In the genomic region with DNA sequence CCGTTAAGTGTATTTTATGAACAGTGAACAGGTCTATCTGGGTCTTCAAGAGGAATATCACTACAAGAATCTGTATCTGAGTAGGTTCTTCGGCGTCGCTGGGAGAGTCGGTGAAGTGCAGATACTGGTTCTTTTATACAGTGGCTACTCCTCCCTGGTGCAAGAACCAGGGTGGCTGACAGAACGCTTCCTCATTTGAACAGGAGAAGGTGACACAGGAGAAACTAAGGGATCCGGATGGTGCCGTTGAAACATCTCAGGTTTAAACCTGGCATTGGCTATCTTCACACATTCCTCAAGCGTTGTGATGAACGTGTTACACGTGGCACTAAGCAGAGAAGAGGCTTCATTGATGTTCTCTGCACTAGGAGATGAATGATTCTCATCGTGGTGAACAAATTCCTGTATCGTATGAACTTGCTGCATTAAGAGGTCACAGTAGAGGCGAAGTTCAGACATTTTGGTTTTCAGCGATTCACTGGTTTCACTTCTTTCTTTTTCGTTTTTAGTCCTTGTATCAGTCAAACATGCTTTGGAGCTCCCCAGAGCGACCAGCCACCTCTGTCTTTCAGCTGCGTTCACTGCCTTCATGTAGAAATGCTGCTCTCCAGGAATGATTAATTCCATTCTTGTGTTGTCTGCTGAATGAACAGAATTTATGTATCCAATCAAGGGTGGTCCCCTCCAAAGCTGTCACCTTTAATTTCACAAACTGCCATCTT, we compare ENCODE assay signal across 9 cellular contexts. TPM values are rescaled to one million over a fixed set of nuclear protein-coding genes. Genes with fewer than 3 reads are reported as not detected.
DNase-seq lines count a peak whose midpoint lies in the region; ATAC-seq and TF ChIP-seq lines count a peak whose summit lies in the region.
"Not testable (repeated sequence)": the region's sequence is repeated elsewhere in the genome, so short reads cannot be mapped to it uniquely, and the experiment has no call there.
"Had no signal": no experiment of that assay in that cellular context is flagged by ENCODE, and none has a peak within 500 bp of the region (broad histone marks: within the 10 kb centered on the region; RNA-seq: fewer than 3 reads in every experiment).

No MANE protein-coding gene starts in this region.

- H3K9me2 ChIP-seq in SU-DHL-6 (replicated peaks; ENCODE audit: insufficient read depth, low read length), result not testable (repeated sequence)

- peak; percentile 49 for ATAC-seq in HG02610 (IDR thresholded peaks at IDR 0.05; ENCODE audit: unreplicated experiment)

- not testable (repeated sequence) for H3K27ac Mint-ChIP-seq in glutamatergic neuron (ENCODE audit: unreplicated experiment)

- in situ Hi-C loops in KBM-7 (cut with MboI; ENCODE audit: low pct_unique_long_range_greater_than_20kb, low sequenced_read_pairs), result not testable (repeated sequence)

- peak; percentile 55 for DNase-seq in KBM-7
- peak; percentile 33 for DNase-seq in activated naive CD4-positive, alpha-beta T cell treated with anti-CD3 and anti-CD28 coated beads, Interleukin-2, amount 50 U/mL, for 16 hours
- DNase-seq in glutamatergic neuron, result not testable (repeated sequence)

- H3K79me2 ChIP-seq in SU-DHL-6 (ENCODE audit: insufficient read depth, low read length); parathyroid adenoma: not testable (repeated sequence)

- H3K36me3 ChIP-seq in SU-DHL-6 (ENCODE audit: low read length); parathyroid adenoma (ENCODE audit: control insufficient read depth, insufficient read depth, low read length); urinary bladder (ENCODE audit: insufficient read depth): not testable (repeated sequence)

- not testable (repeated sequence) for H3F3A ChIP-seq in SU-DHL-6 (ENCODE audit: insufficient read depth)

- not testable (repeated sequence) for H3K9me3 ChIP-seq in SU-DHL-6 (ENCODE audit: insufficient read depth, low read length); parathyroid adenoma (ENCODE audit: control insufficient read depth, low read length)

- not testable (repeated sequence) for H3K9me3 Mint-ChIP-seq in glutamatergic neuron (ENCODE audit: unreplicated experiment)

- not testable (repeated sequence) for H3K27me3 ChIP-seq in SU-DHL-6 (ENCODE audit: low read length); parathyroid adenoma (ENCODE audit: control insufficient read depth, insufficient read depth, low read length)

- not testable (repeated sequence) for TF ChIP-seq CTCF in GM12875 (IDR thresholded peaks at IDR 0.05; ENCODE audit: borderline replicate concordance, insufficient read depth, low read depth, low read length); SU-DHL-6 (IDR thresholded peaks at IDR 0.05; ENCODE audit: insufficient read depth, low read length, poor library complexity, severe bottlenecking); glutamatergic neuron (IDR thresholded peaks at IDR 0.05; ENCODE audit: partially characterized antibody, unreplicated experiment); parathyroid adenoma (IDR thresholded peaks at IDR 0.05)

- not testable (repeated sequence) for H4K20me1 ChIP-seq in SU-DHL-6 (ENCODE audit: low read depth, low read length)

- H3K4me3 ChIP-seq in GM12875 (ENCODE audit: low read depth, low read length) (peak overlapping the region; percentile 38), urinary bladder (ENCODE audit: low read depth, low read length) (peak overlapping the region; percentile 2)
- H3K4me3 ChIP-seq in SU-DHL-6 (ENCODE audit: insufficient read depth, low read length, poor library complexity, severe bottlenecking); parathyroid adenoma (ENCODE audit: low read depth, low read length): not testable (repeated sequence)

- not testable (repeated sequence) for H2AFZ ChIP-seq in SU-DHL-6 (ENCODE audit: low read depth, low read length, severe bottlenecking); parathyroid adenoma

- H3K27me3 Mint-ChIP-seq in glutamatergic neuron (ENCODE audit: unreplicated experiment), result peaks cover 16% of the 10 kb centered on the region

- H3K36me3 Mint-ChIP-seq in glutamatergic neuron (ENCODE audit: unreplicated experiment), result not testable (repeated sequence)

- H3K4me1 ChIP-seq in parathyroid adenoma; urinary bladder (ENCODE audit: insufficient read depth): not testable (repeated sequence)

- WGBS in urinary bladder, result 49% methylated on average over 18 of the region's 18 CpGs

- H3K9ac ChIP-seq in SU-DHL-6 (ENCODE audit: low read length); parathyroid adenoma: not testable (repeated sequence)

- not testable (repeated sequence) for H3K4me1 Mint-ChIP-seq in glutamatergic neuron (ENCODE audit: low read depth, unreplicated experiment)

- H3K4me3 Mint-ChIP-seq in glutamatergic neuron (ENCODE audit: unreplicated experiment), result peak overlapping the region; percentile 38

- H3K4me2 ChIP-seq in SU-DHL-6 (ENCODE audit: low read depth, low read length, poor library complexity, severe bottlenecking) (peak overlapping the region; percentile 42), parathyroid adenoma (ENCODE audit: low read length) (peak overlapping the region; percentile 54)

- H3K27ac ChIP-seq in SU-DHL-6 (ENCODE audit: low read depth, low read length); parathyroid adenoma; urinary bladder (ENCODE audit: low read depth): not testable (repeated sequence)

RNA-seq across cellular contexts. Expression of a gene that starts 54.7 kb away (rescaled TPM):
- total RNA-seq in glutamatergic neuron (ENCODE audit: unreplicated experiment) (not detected), urinary bladder (2.1 TPM)
- 0.90 TPM for polyA plus RNA-seq in urinary bladder
- total RNA-seq: mammary epithelial cell had no signal
- polyA plus RNA-seq: mammary epithelial cell had no signal
